In the genomic region with DNA sequence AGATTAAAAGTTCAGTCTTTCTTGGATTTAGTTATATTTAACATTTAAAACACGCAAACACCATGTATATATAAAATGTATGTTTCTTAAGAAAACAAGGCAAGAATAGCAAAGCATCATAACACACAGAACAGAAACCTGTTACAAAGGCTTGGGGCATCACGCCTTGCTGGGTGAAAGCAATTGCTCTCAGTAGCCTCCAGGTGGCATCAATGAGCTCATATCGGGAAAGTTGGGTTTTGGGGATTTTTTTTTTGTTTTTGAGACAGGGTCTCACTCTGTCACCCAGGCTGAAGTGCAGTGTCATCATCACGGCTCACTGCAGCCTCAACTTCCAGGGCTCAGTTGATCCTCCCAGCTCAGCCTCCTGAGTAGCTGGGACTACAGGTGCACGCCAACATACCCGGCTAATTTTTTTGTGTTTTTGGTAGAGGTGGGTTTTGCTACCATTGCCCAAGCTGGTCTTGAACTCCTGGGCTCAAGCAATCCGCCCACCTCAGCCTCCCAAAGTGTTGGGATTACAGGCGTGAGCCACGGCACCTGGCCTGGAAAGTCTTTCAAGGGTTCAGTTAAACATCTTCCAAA, we compare ENCODE assay signal across 1 cellular context.
TF ChIP-seq lines count a peak whose summit lies in the region.

No MANE protein-coding gene starts in this region.

TF ChIP-seq in liver, 16 proteins besides CTCF, POLR2A, EP300 and RAD21 (continued from another document):
- TF ChIP-seq, protein P1, sequence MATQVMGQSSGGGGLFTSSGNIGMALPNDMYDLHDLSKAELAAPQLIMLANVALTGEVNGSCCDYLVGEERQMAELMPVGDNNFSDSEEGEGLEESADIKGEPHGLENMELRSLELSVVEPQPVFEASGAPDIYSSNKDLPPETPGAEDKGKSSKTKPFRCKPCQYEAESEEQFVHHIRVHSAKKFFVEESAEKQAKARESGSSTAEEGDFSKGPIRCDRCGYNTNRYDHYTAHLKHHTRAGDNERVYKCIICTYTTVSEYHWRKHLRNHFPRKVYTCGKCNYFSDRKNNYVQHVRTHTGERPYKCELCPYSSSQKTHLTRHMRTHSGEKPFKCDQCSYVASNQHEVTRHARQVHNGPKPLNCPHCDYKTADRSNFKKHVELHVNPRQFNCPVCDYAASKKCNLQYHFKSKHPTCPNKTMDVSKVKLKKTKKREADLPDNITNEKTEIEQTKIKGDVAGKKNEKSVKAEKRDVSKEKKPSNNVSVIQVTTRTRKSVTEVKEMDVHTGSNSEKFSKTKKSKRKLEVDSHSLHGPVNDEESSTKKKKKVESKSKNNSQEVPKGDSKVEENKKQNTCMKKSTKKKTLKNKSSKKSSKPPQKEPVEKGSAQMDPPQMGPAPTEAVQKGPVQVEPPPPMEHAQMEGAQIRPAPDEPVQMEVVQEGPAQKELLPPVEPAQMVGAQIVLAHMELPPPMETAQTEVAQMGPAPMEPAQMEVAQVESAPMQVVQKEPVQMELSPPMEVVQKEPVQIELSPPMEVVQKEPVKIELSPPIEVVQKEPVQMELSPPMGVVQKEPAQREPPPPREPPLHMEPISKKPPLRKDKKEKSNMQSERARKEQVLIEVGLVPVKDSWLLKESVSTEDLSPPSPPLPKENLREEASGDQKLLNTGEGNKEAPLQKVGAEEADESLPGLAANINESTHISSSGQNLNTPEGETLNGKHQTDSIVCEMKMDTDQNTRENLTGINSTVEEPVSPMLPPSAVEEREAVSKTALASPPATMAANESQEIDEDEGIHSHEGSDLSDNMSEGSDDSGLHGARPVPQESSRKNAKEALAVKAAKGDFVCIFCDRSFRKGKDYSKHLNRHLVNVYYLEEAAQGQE (IDR thresholded peaks at IDR 0.05), result no peak
